ENCODE assay signal across 8 cellular contexts in genomic region chr7:192035-192649, GRCh38. TPM values are rescaled to one million over a fixed set of nuclear protein-coding genes. Genes with fewer than 3 reads are reported as not detected.
DNase-seq lines count a peak whose midpoint lies in the region; ATAC-seq, FAIRE-seq and TF ChIP-seq lines count a peak whose summit lies in the region.

Gene FAM20C, plus strand, starts transcription at chr7:192571. Its CDS starts 629 bp downstream, at chr7:193200.

- FAIRE-seq in keratinocyte (lab: Jason Lieb, UNC), result no peak

- H3K4me3 ChIP-seq in WERI-Rb-1 (ENCODE audit: low read depth, low read length) (peak within 1 kb of the TSS; percentile 56), keratinocyte (ENCODE audit: control insufficient read depth in 2 of 3, extremely low read depth in 1 of 3, insufficient read depth in 2 of 3, low read depth in 1 of 3, low read length in 3 of 3) (peak within 1 kb of the TSS; percentile 57 to 73 (median 63)), skeletal muscle satellite cell (ENCODE audit: low read length) (peak within 1 kb of the TSS; percentile 87)

- H3K27ac ChIP-seq in WERI-Rb-1 (peak within 1 kb of the TSS; percentile 82), cingulate gyrus (ENCODE audit: low read depth, low read length) (peak within 1 kb of the TSS; percentile 12), keratinocyte (ENCODE audit: control insufficient read depth, insufficient read depth, low read length) (no peak within 1 kb of the TSS)

- H3K9me3 Mint-ChIP-seq in CD14-positive monocyte, result peaks cover 0 to under 1% (median 0%) of the 10 kb centered on the region in 7 donors

- peaks cover 9% of the 10 kb centered on the region for H4K20me1 ChIP-seq in keratinocyte (ENCODE audit: control insufficient read depth, extremely low read depth, insufficient read depth, low read length)

- peaks cover 43 to 49% of the 10 kb centered on the region in 2 donors for H3K36me3 Mint-ChIP-seq in CD14-positive monocyte

- peak within 1 kb of the TSS; percentile 40 for H2AFZ ChIP-seq in keratinocyte (ENCODE audit: control insufficient read depth, low read length)

- DNase-seq in CD14-positive monocyte (ENCODE audit: low spot score) (peak; percentile 85), M059J (ENCODE audit: low read depth) (peak; percentile 89), WERI-Rb-1 (peak; percentile 54), keratinocyte (ENCODE audit: low read depth, low spot score) (no peak), GM10266 (ENCODE audit: extremely low spot score) (no peak)

- TF ChIP-seq CTCF in CD14-positive monocyte (IDR thresholded peaks at IDR 0.05) (no peak), WERI-Rb-1 (IDR thresholded peaks at IDR 0.05; ENCODE audit: low read depth, low read length) (no peak), keratinocyte (optimal IDR thresholded peaks at IDR 0.05 in 1 of 3, IDR thresholded peaks at IDR 0.05 in 1 of 3, conservative IDR thresholded peaks at IDR 0.05 in 1 of 3; ENCODE audit: extremely low read depth in 1 of 3, insufficient read depth in 2 of 3, low read length in 3 of 3) (no peak), GM10266 (IDR thresholded peaks at IDR 0.05; ENCODE audit: control insufficient read depth, insufficient read depth, low read depth, missing control alignments) (no peak)

- H3K4me3 Mint-ChIP-seq in CD14-positive monocyte, result peak within 1 kb of the TSS; percentile 97

- H3K9ac ChIP-seq in keratinocyte (ENCODE audit: control insufficient read depth, extremely low read depth, insufficient read depth, low read length) (peak within 1 kb of the TSS; percentile 61), skeletal muscle satellite cell (ENCODE audit: low read depth, low read length) (peak within 1 kb of the TSS; percentile 81)

- no peak for ATAC-seq in GM21576 (IDR thresholded peaks at IDR 0.05; ENCODE audit: unreplicated experiment)

- H3K27ac Mint-ChIP-seq in CD14-positive monocyte, result peak within 1 kb of the TSS in 6 of 7 donors; percentile 45 to 96 (median 84)

- H3K79me2 ChIP-seq in keratinocyte (ENCODE audit: control insufficient read depth, insufficient read depth, low read length), result peaks cover 9% of the 10 kb centered on the region

- dilution Hi-C loops in keratinocyte (cut with MboI; ENCODE audit: extremely low pct_ligation_motif_present, low sequenced_read_pairs), result no loop called here

- H3K9me1 ChIP-seq in keratinocyte (ENCODE audit: control insufficient read depth, extremely low read depth, insufficient read depth, low read length), result no peaks in the 10 kb centered on the region

- peaks cover 9 to 34% (median 20%) of the 10 kb centered on the region in 3 donors for H3K27me3 Mint-ChIP-seq in CD14-positive monocyte (ENCODE audit: low read depth in 3 of 3)

- peaks cover 40% of the 10 kb centered on the region for H3K4me1 Mint-ChIP-seq in CD14-positive monocyte

- H3K36me3 ChIP-seq in WERI-Rb-1 (peaks cover 24% of the 10 kb centered on the region), keratinocyte (ENCODE audit: control insufficient read depth in 2 of 2, extremely low read depth in 1 of 2, insufficient read depth in 2 of 2, low read length in 2 of 2) (peaks cover 3 to 4% of the 10 kb centered on the region in 2 experiments), skeletal muscle satellite cell (ENCODE audit: insufficient read depth, low read length) (peaks cover 20% of the 10 kb centered on the region)

- no peaks in the 10 kb centered on the region for H3K9me3 ChIP-seq in WERI-Rb-1 (ENCODE audit: severe bottlenecking)
- no peaks in the 10 kb centered on the region for H3K9me3 ChIP-seq in keratinocyte (ENCODE audit: control insufficient read depth, low read depth, low read length)
- no peaks in the 10 kb centered on the region for H3K9me3 ChIP-seq in skeletal muscle satellite cell (replicated peaks; ENCODE audit: low read length)

- H3K4me1 ChIP-seq in keratinocyte (ENCODE audit: control insufficient read depth, extremely low read depth, insufficient read depth, low read length) (peaks cover 14% of the 10 kb centered on the region), skeletal muscle satellite cell (ENCODE audit: control insufficient read depth, insufficient read depth, low read length) (peaks cover 30% of the 10 kb centered on the region)

- H3K4me2 ChIP-seq in keratinocyte (ENCODE audit: control insufficient read depth, extremely low read depth, insufficient read depth, low read depth, low read length), result peak within 1 kb of the TSS; percentile 86
- peak within 1 kb of the TSS; percentile 85 for H3K4me2 ChIP-seq in skeletal muscle satellite cell (ENCODE audit: low read length)

- no peaks in the 10 kb centered on the region for H3K27me3 ChIP-seq in WERI-Rb-1 (ENCODE audit: insufficient read depth, low read depth, severe bottlenecking)
- H3K27me3 ChIP-seq in keratinocyte (ENCODE audit: control insufficient read depth, extremely low read depth, insufficient read depth, low read length), result peaks cover 7% of the 10 kb centered on the region
- peaks cover 11% of the 10 kb centered on the region for H3K27me3 ChIP-seq in skeletal muscle satellite cell (ENCODE audit: control insufficient read depth, insufficient read depth, low read length)

- intact Hi-C loops in CD14-positive monocyte (cut with micrococcal nuclease), result loop anchor here (5.0 kb wide), 2 partner anchors 40 to 75 kb away; no protein-coding TSS in a partner anchor

RNA-seq across cellular contexts. Expression of gene FAM20C, which starts in this region (rescaled TPM):
- polyA plus RNA-seq in CD14-positive monocyte, result 1 to 10 TPM; 1.2 to 1.5 TPM
- 143 and 300 TPM in 2 replicates for total RNA-seq in M059J (2014; rRNA removed; shearing (Covaris generic))
- 3.8 to 9.7 TPM (median 4.3 TPM) in 3 replicates for polyA plus RNA-seq in keratinocyte
- polyA plus RNA-seq in keratinocyte (2011; ENCODE audit: low read depth), result 5.0 TPM
- polyA plus RNA-seq in keratinocyte (2011; cell fraction: cytosol; rRNA removed), result 2.8 and 5.4 TPM in 2 replicates
- polyA plus RNA-seq in keratinocyte (2011; cell fraction: nucleus; rRNA removed), result 10.8 and 13.1 TPM in 2 replicates
- polyA plus RNA-seq in keratinocyte (2012; ENCODE audit: low replicate concordance), result 5.5 and 15.2 TPM in 2 replicates
- polyA minus RNA-seq in keratinocyte, result 4.1 to 13.5 TPM (median 4.9 TPM) in 3 replicates
- polyA minus RNA-seq in keratinocyte (2011; cell fraction: cytosol; rRNA and poly(A)+ RNA removed), result 11.1 TPM
- 9.2 and 10.3 TPM in 2 replicates for polyA minus RNA-seq in keratinocyte (2011; cell fraction: nucleus; rRNA and poly(A)+ RNA removed)
- 26.9 and 33.2 TPM in 2 replicates for total RNA-seq in skeletal muscle satellite cell (2012; rRNA removed)

Comparison
In these comparisons a context has a peak if more than half of its experiments do, and no peak if none do; other contexts are left out.
1. DNase-seq: peak in CD14-positive monocyte (single experiment), M059J (single experiment) and WERI-Rb-1 (single experiment); none in keratinocyte (single experiment) and GM10266 (single experiment).
2. Peak in every context shown above with its lines, with median percentiles within 50 percentile points of each other: H3K4me3 ChIP-seq.